ENCODE assay signal across 23 cellular contexts in the genomic region with DNA sequence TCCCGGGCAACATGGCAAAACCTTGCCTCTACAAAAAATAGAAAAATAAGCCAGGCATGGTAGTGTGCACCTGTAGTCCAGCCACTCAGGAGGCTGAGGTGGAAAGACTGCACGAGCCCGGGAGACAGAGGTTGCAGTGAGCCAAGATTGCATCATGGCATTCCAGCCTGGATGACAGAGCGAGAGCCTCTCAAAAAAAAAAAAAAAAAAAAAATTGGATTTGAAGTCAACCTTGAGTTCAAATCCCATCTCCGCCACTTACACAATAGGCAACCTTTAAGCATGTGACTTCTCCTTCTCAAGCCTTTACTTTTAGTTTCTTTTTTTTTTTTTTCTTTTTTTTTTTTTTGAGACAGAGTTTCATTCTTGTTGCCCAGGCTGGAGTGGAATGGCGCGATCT. TPM values are rescaled to one million over a fixed set of nuclear protein-coding genes. Genes with fewer than 3 reads are reported as not detected.
DNase-seq lines count a peak whose midpoint lies in the region; ATAC-seq, FAIRE-seq and TF ChIP-seq lines count a peak whose summit lies in the region.
"Had no signal": no experiment of that assay in that cellular context is flagged by ENCODE, and none has a peak within 500 bp of the region (broad histone marks: within the 10 kb centered on the region; RNA-seq: fewer than 3 reads in every experiment).

No MANE protein-coding gene starts in this region.

- in situ Hi-C loops in HepG2 (cut with HindIII; ENCODE audit: extremely low pct_ligation_motif_present, low pct_unique_long_range_greater_than_20kb): no loop called here

- ATAC-seq in HepG2: no peak
- ATAC-seq: CD8-positive, alpha-beta T cell; HCT116 had no signal

- TF ChIP-seq RAD21 in Ishikawa (IDR thresholded peaks at IDR 0.05; ENCODE audit: low read depth) (no peak), HepG2 (CRISPR knock-in tag; IDR thresholded peaks at IDR 0.05) (no peak)

- BruUV-seq in HepG2 (replicated peaks; lab: Mats Ljungman, UMichigan): no TSS peak

- TF ChIP-seq POLR2A in HepG2 (IDR thresholded peaks at IDR 0.05; ENCODE audit: insufficient read depth in 1 of 2, low read depth in 2 of 2, low read length in 2 of 2) (no peak), suprapubic skin (IDR thresholded peaks at IDR 0.05) (no peak)

- H3K27me3 ChIP-seq in HepG2 (ENCODE audit: control insufficient read depth in 1 of 2, insufficient read depth in 2 of 2, low read length in 2 of 2) (peaks cover 9 to 35% of the 10 kb centered on the region in 2 experiments; a peak in 4 of 5 replicates), suprapubic skin (peaks cover 8% of the 10 kb centered on the region)
- H3K27me3 ChIP-seq: MG63 had no signal

- no peaks in the 10 kb centered on the region for H3K9me3 Mint-ChIP-seq in activated CD4-positive, alpha-beta T cell treated with anti-CD3 and anti-CD28 coated beads, Interleukin-2, amount 10 ng/mL, durations not matched to agents 7 days and 5 days
- H3K9me3 Mint-ChIP-seq: CD8-positive, alpha-beta T cell had no signal

- H3K4me1 ChIP-seq in HepG2 (ENCODE audit: insufficient read depth, low read length) (0 out of 2 replicates have a peak, but pooled peaks cover 13% of the 10 kb centered on the region), suprapubic skin (no peaks in the 10 kb centered on the region)

- WGBS in HepG2 (ENCODE audit: low lambda C conversion rate): 33% methylated on average over 7 of the region's 7 CpGs
- 80% methylated on average over 7 of the region's 7 CpGs for WGBS in suprapubic skin

- H3K4me3 Mint-ChIP-seq in activated CD4-positive, alpha-beta T cell treated with anti-CD3 and anti-CD28 coated beads, Interleukin-2, amount 10 ng/mL, durations not matched to agents 7 days and 5 days: no peak overlapping the region
- H3K4me3 Mint-ChIP-seq: CD8-positive, alpha-beta T cell had no signal

- no peaks in the 10 kb centered on the region for H3K36me3 Mint-ChIP-seq in activated CD4-positive, alpha-beta T cell treated with anti-CD3 and anti-CD28 coated beads, Interleukin-2, amount 10 ng/mL, durations not matched to agents 7 days and 5 days (ENCODE audit: low read depth)
- H3K36me3 Mint-ChIP-seq: CD8-positive, alpha-beta T cell had no signal

- no peak overlapping the region for H2AFZ ChIP-seq in HepG2 (ENCODE audit: low read length)

- H3K79me2 ChIP-seq in HepG2 (ENCODE audit: insufficient read depth, low read length): no peaks in the 10 kb centered on the region

- DNase-seq in ELR (ENCODE audit: low read depth) (peak; percentile 20), epithelial cell of esophagus (ENCODE audit: low read depth) (peak; percentile 45), HepG2 (ENCODE audit: low spot score) (peak; percentile 15), suprapubic skin (ENCODE audit: low spot score in 2 of 2) (no peak)
- DNase-seq in stimulated activated CD4-positive, alpha-beta T cell treated with anti-CD3 and anti-CD28 coated beads, Interleukin-15, amount 100 ng/mL, for 24 hours: no peak
- no peak for DNase-seq in activated CD4-positive, alpha-beta T cell treated with anti-CD3 and anti-CD28 coated beads, Interleukin-2, amount 10 ng/mL, durations not matched to agents 7 days and 5 days
- DNase-seq in activated CD4-positive, CD25-positive, alpha-beta regulatory T cell treated with anti-CD3 and anti-CD28 coated beads, Interleukin-2, amount 50 U/mL, for 72 hours: no peak
- DNase-seq: Calu3; CD8-positive, alpha-beta T cell; DMS53; Karpas-422; MG63; NCI-H1105 treated with DMSO at 0.1 percent for 48 hours; NCI-H187 treated with DMSO at 0.1 percent for 48 hours; NCI-H345; NCI-H524 treated with DMSO at 0.1 percent for 48 hours; RPMI8226; SHP77 treated with DMSO at 0.1 percent for 48 hours had no signal

- no peaks in the 10 kb centered on the region for H4K20me1 ChIP-seq in HepG2 (ENCODE audit: insufficient read depth, low read length)
- H4K20me1 ChIP-seq: BLaER1 treated with 17β-estradiol and CSF1 and Interleukin-3, amounts not matched to agents 10 nM and 100 nM had no signal

- POLR2A ChIA-PET in HepG2 (lab: Yijun Ruan, JAX): no interaction called here
- POLR2A ChIA-PET in activated CD4-positive, alpha-beta T cell treated with anti-CD3 and anti-CD28 coated beads, Interleukin-2, amount 10 ng/mL, durations not matched to agents 7 days and 5 days (lab: Charles Lee): no interaction called here

- no peak for FAIRE-seq in HepG2 (lab: Jason Lieb, UNC)

- H3K36me3 ChIP-seq in HepG2 (replicated peaks in 1 of 2; ENCODE audit: control insufficient read depth in 1 of 2, insufficient read depth in 2 of 2, low read length in 2 of 2) (no peaks in the 10 kb centered on the region), suprapubic skin (no peaks in the 10 kb centered on the region)
- H3K36me3 ChIP-seq: BLaER1 treated with 17β-estradiol and CSF1 and Interleukin-3, amounts not matched to agents 10 nM and 100 nM; MG63 had no signal

- intact Hi-C loops in HepG2 (cut with micrococcal nuclease; ENCODE audit: unreplicated experiment): no loop called here

- no peak overlapping the region for H3K27ac Mint-ChIP-seq in activated CD4-positive, alpha-beta T cell treated with anti-CD3 and anti-CD28 coated beads, Interleukin-2, amount 10 ng/mL, durations not matched to agents 7 days and 5 days
- H3K27ac Mint-ChIP-seq: CD8-positive, alpha-beta T cell had no signal

- H3K27me3 Mint-ChIP-seq in activated CD4-positive, alpha-beta T cell treated with anti-CD3 and anti-CD28 coated beads, Interleukin-2, amount 10 ng/mL, durations not matched to agents 7 days and 5 days: peaks cover 2% of the 10 kb centered on the region

- CTCF ChIA-PET in HepG2 (lab: Yijun Ruan, JAX; ENCODE audit: low intra/inter-chr PET ratio, low total read pairs): no interaction called here
- CTCF ChIA-PET in activated CD4-positive, alpha-beta T cell treated with anti-CD3 and anti-CD28 coated beads, Interleukin-2, amount 10 ng/mL, durations not matched to agents 7 days and 5 days (lab: Charles Lee): no interaction called here

- TF ChIP-seq CTCF in epithelial cell of esophagus (IDR thresholded peaks at IDR 0.05; ENCODE audit: insufficient read depth, low read depth, low read length, missing control alignments) (no peak), HepG2 (CRISPR knock-in tag; IDR thresholded peaks at IDR 0.05) (no peak), suprapubic skin (IDR thresholded peaks at IDR 0.05) (no peak)

- no peak overlapping the region for H3K27ac ChIP-seq in HepG2 (ENCODE audit: extremely low read length, insufficient read depth, low read length)
- H3K27ac ChIP-seq in suprapubic skin: no peak overlapping the region
- H3K27ac ChIP-seq: BLaER1 treated with 17β-estradiol and CSF1 and Interleukin-3, amounts not matched to agents 10 nM and 100 nM had no signal

- H3K9me3 ChIP-seq in HepG2 (ENCODE audit: low read length) (no peaks in the 10 kb centered on the region), suprapubic skin (no peaks in the 10 kb centered on the region)
- H3K9me3 ChIP-seq: BLaER1 treated with 17β-estradiol and CSF1 and Interleukin-3, amounts not matched to agents 10 nM and 100 nM; MG63; SK-N-SH had no signal

- no peak overlapping the region for H3K4me3 ChIP-seq in epithelial cell of esophagus (ENCODE audit: low read length)
- no peak overlapping the region for H3K4me3 ChIP-seq in HepG2 (replicated peaks in 1 of 3; ENCODE audit: insufficient read depth in 1 of 3, low read depth in 2 of 3, low read length in 3 of 3)
- H3K4me3 ChIP-seq in suprapubic skin: no peak overlapping the region
- H3K4me3 ChIP-seq: BLaER1 treated with 17β-estradiol and CSF1 and Interleukin-3, amounts not matched to agents 10 nM and 100 nM; MG63 had no signal

- TF ChIP-seq EP300 in Ishikawa (IDR thresholded peaks at IDR 0.05; ENCODE audit: borderline replicate concordance) (no peak), HepG2 (IDR thresholded peaks at IDR 0.05; ENCODE audit: low read depth in 2 of 2, low read length in 2 of 2) (no peak), HepG2 (CRISPR knock-in tag; IDR thresholded peaks at IDR 0.05; ENCODE audit: borderline replicate concordance) (no peak), suprapubic skin (IDR thresholded peaks at IDR 0.05) (no peak)

- no peak overlapping the region for H3K4me2 ChIP-seq in HepG2 (ENCODE audit: low read depth, low read length)
- H3K4me2 ChIP-seq: SK-N-SH had no signal

- peaks cover 34% of the 10 kb centered on the region for H3K4me1 Mint-ChIP-seq in activated CD4-positive, alpha-beta T cell treated with anti-CD3 and anti-CD28 coated beads, Interleukin-2, amount 10 ng/mL, durations not matched to agents 7 days and 5 days

- no peak overlapping the region for H3K9ac ChIP-seq in HepG2 (ENCODE audit: insufficient read depth, low read depth, low read length)
- H3K9ac ChIP-seq: BLaER1 treated with 17β-estradiol and CSF1 and Interleukin-3, amounts not matched to agents 10 nM and 100 nM; SK-N-SH had no signal

RNA-seq across cellular contexts. Expression of gene KASH5, which starts 12.0 kb away (rescaled TPM):
- total RNA-seq in HepG2 (2016; rRNA removed; fragmentation: Illumina TruSeq; extraction: Trizol) (not detected in 2 replicates), suprapubic skin (not detected)
- not detected in 2 replicates for total RNA-seq in HepG2 (2016; cell fraction: cytosol; rRNA removed; fragmentation: Illumina TruSeq; extraction: Trizol; ENCODE audit: low read depth)
- not detected in 2 replicates for total RNA-seq in HepG2 (2016; cell fraction: insoluble cytoplasmic fraction; rRNA removed; fragmentation: Illumina TruSeq; extraction: Trizol)
- total RNA-seq in HepG2 (2016; cell fraction: membrane; rRNA removed; fragmentation: Illumina TruSeq; extraction: Trizol): not detected in 2 replicates
- not detected in 2 replicates for total RNA-seq in HepG2 (2016; cell fraction: nucleus; rRNA removed; fragmentation: Illumina TruSeq; extraction: Trizol)
- not detected in 2 replicates for polyA plus RNA-seq in HepG2 (2011; rRNA removed)
- not detected in 2 replicates for polyA plus RNA-seq in HepG2 (2011; cell fraction: cytosol; rRNA removed)
- polyA plus RNA-seq in HepG2 (2011; cell fraction: nucleus; rRNA removed): not detected in 2 replicates
- not detected in 2 replicates for polyA plus RNA-seq in HepG2 (2012)
- polyA plus RNA-seq in HepG2 (2016; cell fraction: cytosol; fragmentation: Illumina TruSeq; extraction: Trizol; ENCODE audit: low read depth): not detected in 2 replicates
- polyA plus RNA-seq in HepG2 (2016; cell fraction: insoluble cytoplasmic fraction; fragmentation: Illumina TruSeq; extraction: Trizol; ENCODE audit: low read depth): not detected in 2 replicates
- not detected in 2 replicates for polyA plus RNA-seq in HepG2 (2016; cell fraction: membrane; fragmentation: Illumina TruSeq; extraction: Trizol; ENCODE audit: low read depth)
- not detected in 2 replicates for polyA plus RNA-seq in HepG2 (2016; cell fraction: nucleus; fragmentation: Illumina TruSeq; extraction: Trizol; ENCODE audit: insufficient read depth, low read depth)
- polyA minus RNA-seq in HepG2 (2011; rRNA and poly(A)+ RNA removed; ENCODE audit: low replicate concordance): not detected in 2 replicates
- not detected in 2 replicates for polyA minus RNA-seq in HepG2 (2011; cell fraction: cytosol; rRNA and poly(A)+ RNA removed)
- polyA minus RNA-seq in HepG2 (2011; cell fraction: nucleus; rRNA and poly(A)+ RNA removed): not detected in 2 replicates
- under 1 TPM; 0.45 to 0.85 TPM for total RNA-seq in activated CD4-positive, alpha-beta T cell treated with anti-CD3 and anti-CD28 coated beads, Interleukin-2, amount 10 ng/mL, durations not matched to agents 7 days and 5 days
- total RNA-seq: Calu3; CD8-positive, alpha-beta T cell had no signal

RNA-seq across cellular contexts. Expression of gene PTH2, which starts 23.2 kb away (rescaled TPM):
- total RNA-seq in HepG2 (2016; rRNA removed; fragmentation: Illumina TruSeq; extraction: Trizol) (not detected in 2 replicates), suprapubic skin (not detected)
- total RNA-seq in HepG2 (2016; cell fraction: cytosol; rRNA removed; fragmentation: Illumina TruSeq; extraction: Trizol; ENCODE audit: low read depth): not detected in 2 replicates
- not detected in 2 replicates for total RNA-seq in HepG2 (2016; cell fraction: insoluble cytoplasmic fraction; rRNA removed; fragmentation: Illumina TruSeq; extraction: Trizol)
- not detected in 2 replicates for total RNA-seq in HepG2 (2016; cell fraction: membrane; rRNA removed; fragmentation: Illumina TruSeq; extraction: Trizol)
- total RNA-seq in HepG2 (2016; cell fraction: nucleus; rRNA removed; fragmentation: Illumina TruSeq; extraction: Trizol): not detected in 2 replicates
- not detected in 2 replicates for polyA plus RNA-seq in HepG2 (2011; rRNA removed)
- polyA plus RNA-seq in HepG2 (2011; cell fraction: cytosol; rRNA removed): not detected in 2 replicates
- not detected in 2 replicates for polyA plus RNA-seq in HepG2 (2011; cell fraction: nucleus; rRNA removed)
- polyA plus RNA-seq in HepG2 (2012): not detected in 2 replicates
- not detected in 2 replicates for polyA plus RNA-seq in HepG2 (2016; cell fraction: cytosol; fragmentation: Illumina TruSeq; extraction: Trizol; ENCODE audit: low read depth)
- polyA plus RNA-seq in HepG2 (2016; cell fraction: insoluble cytoplasmic fraction; fragmentation: Illumina TruSeq; extraction: Trizol; ENCODE audit: low read depth): not detected in 2 replicates
- not detected in 2 replicates for polyA plus RNA-seq in HepG2 (2016; cell fraction: membrane; fragmentation: Illumina TruSeq; extraction: Trizol; ENCODE audit: low read depth)
- polyA plus RNA-seq in HepG2 (2016; cell fraction: nucleus; fragmentation: Illumina TruSeq; extraction: Trizol; ENCODE audit: insufficient read depth, low read depth): not detected in 2 replicates
- polyA minus RNA-seq in HepG2 (2011; rRNA and poly(A)+ RNA removed; ENCODE audit: low replicate concordance): not detected in 2 replicates
- not detected in 2 replicates for polyA minus RNA-seq in HepG2 (2011; cell fraction: cytosol; rRNA and poly(A)+ RNA removed)
- polyA minus RNA-seq in HepG2 (2011; cell fraction: nucleus; rRNA and poly(A)+ RNA removed): not detected in 2 replicates
- total RNA-seq in activated CD4-positive, alpha-beta T cell treated with anti-CD3 and anti-CD28 coated beads, Interleukin-2, amount 10 ng/mL, durations not matched to agents 7 days and 5 days: 1 to 10 TPM in 1 of 2 experiments, under 1 TPM in 1; 0.52 to 1.2 TPM
- total RNA-seq: A673; Calu3; CD8-positive, alpha-beta T cell had no signal
- polyA plus RNA-seq: SK-N-SH had no signal

RNA-seq across cellular contexts. Expression of gene GFY, which starts 25.2 kb away (rescaled TPM):
- total RNA-seq in HepG2 (2016; rRNA removed; fragmentation: Illumina TruSeq; extraction: Trizol): not detected in 2 replicates
- not detected in 2 replicates for total RNA-seq in HepG2 (2016; cell fraction: cytosol; rRNA removed; fragmentation: Illumina TruSeq; extraction: Trizol; ENCODE audit: low read depth)
- total RNA-seq in HepG2 (2016; cell fraction: insoluble cytoplasmic fraction; rRNA removed; fragmentation: Illumina TruSeq; extraction: Trizol): not detected in 2 replicates
- not detected in 2 replicates for total RNA-seq in HepG2 (2016; cell fraction: membrane; rRNA removed; fragmentation: Illumina TruSeq; extraction: Trizol)
- total RNA-seq in HepG2 (2016; cell fraction: nucleus; rRNA removed; fragmentation: Illumina TruSeq; extraction: Trizol): not detected in 2 replicates
- polyA plus RNA-seq in HepG2 (2011; rRNA removed): not detected in 2 replicates
- polyA plus RNA-seq in HepG2 (2011; cell fraction: cytosol; rRNA removed): not detected in 2 replicates
- polyA plus RNA-seq in HepG2 (2011; cell fraction: nucleus; rRNA removed): not detected in 2 replicates
- not detected in 2 replicates for polyA plus RNA-seq in HepG2 (2012)
- not detected in 2 replicates for polyA plus RNA-seq in HepG2 (2016; cell fraction: cytosol; fragmentation: Illumina TruSeq; extraction: Trizol; ENCODE audit: low read depth)
- polyA plus RNA-seq in HepG2 (2016; cell fraction: insoluble cytoplasmic fraction; fragmentation: Illumina TruSeq; extraction: Trizol; ENCODE audit: low read depth): not detected in 2 replicates
- polyA plus RNA-seq in HepG2 (2016; cell fraction: membrane; fragmentation: Illumina TruSeq; extraction: Trizol; ENCODE audit: low read depth): not detected in 2 replicates
- not detected in 2 replicates for polyA plus RNA-seq in HepG2 (2016; cell fraction: nucleus; fragmentation: Illumina TruSeq; extraction: Trizol; ENCODE audit: insufficient read depth, low read depth)
- polyA minus RNA-seq in HepG2 (2011; rRNA and poly(A)+ RNA removed; ENCODE audit: low replicate concordance): not detected in 2 replicates
- polyA minus RNA-seq in HepG2 (2011; cell fraction: cytosol; rRNA and poly(A)+ RNA removed): not detected in 2 replicates
- not detected in 2 replicates for polyA minus RNA-seq in HepG2 (2011; cell fraction: nucleus; rRNA and poly(A)+ RNA removed)
- not detected for total RNA-seq in suprapubic skin
- not detected for total RNA-seq in activated CD4-positive, alpha-beta T cell treated with anti-CD3 and anti-CD28 coated beads, Interleukin-2, amount 10 ng/mL, durations not matched to agents 7 days and 5 days
- total RNA-seq: A673; Calu3; CD8-positive, alpha-beta T cell had no signal
- polyA plus RNA-seq: SK-N-SH had no signal

RNA-seq across cellular contexts. Expression of gene DKKL1, which starts 36.4 kb away (rescaled TPM):
- total RNA-seq in HepG2 (2016; rRNA removed; fragmentation: Illumina TruSeq; extraction: Trizol) (0.31 TPM in 1 of 2 replicates, not detected in the other), suprapubic skin (not detected)
- not detected in 2 replicates for total RNA-seq in HepG2 (2016; cell fraction: cytosol; rRNA removed; fragmentation: Illumina TruSeq; extraction: Trizol; ENCODE audit: low read depth)
- 0.17 TPM in 1 of 2 replicates, not detected in the other for total RNA-seq in HepG2 (2016; cell fraction: insoluble cytoplasmic fraction; rRNA removed; fragmentation: Illumina TruSeq; extraction: Trizol)
- not detected in 2 replicates for total RNA-seq in HepG2 (2016; cell fraction: membrane; rRNA removed; fragmentation: Illumina TruSeq; extraction: Trizol)
- not detected in 2 replicates for total RNA-seq in HepG2 (2016; cell fraction: nucleus; rRNA removed; fragmentation: Illumina TruSeq; extraction: Trizol)
- polyA plus RNA-seq in HepG2 (2011; rRNA removed): 0.30 and 0.33 TPM in 2 replicates
- 0.13 and 0.24 TPM in 2 replicates for polyA plus RNA-seq in HepG2 (2011; cell fraction: cytosol; rRNA removed)
- polyA plus RNA-seq in HepG2 (2011; cell fraction: nucleus; rRNA removed): 0.16 and 0.45 TPM in 2 replicates
- 0.29 TPM in 1 of 2 replicates, not detected in the other for polyA plus RNA-seq in HepG2 (2012)
- polyA plus RNA-seq in HepG2 (2016; cell fraction: cytosol; fragmentation: Illumina TruSeq; extraction: Trizol; ENCODE audit: low read depth): not detected in 2 replicates
- polyA plus RNA-seq in HepG2 (2016; cell fraction: insoluble cytoplasmic fraction; fragmentation: Illumina TruSeq; extraction: Trizol; ENCODE audit: low read depth): not detected in 2 replicates
- not detected in 2 replicates for polyA plus RNA-seq in HepG2 (2016; cell fraction: membrane; fragmentation: Illumina TruSeq; extraction: Trizol; ENCODE audit: low read depth)
- polyA plus RNA-seq in HepG2 (2016; cell fraction: nucleus; fragmentation: Illumina TruSeq; extraction: Trizol; ENCODE audit: insufficient read depth, low read depth): 1.0 TPM in 1 of 2 replicates, not detected in the other
- polyA minus RNA-seq in HepG2 (2011; rRNA and poly(A)+ RNA removed; ENCODE audit: low replicate concordance): not detected in 2 replicates
- not detected in 2 replicates for polyA minus RNA-seq in HepG2 (2011; cell fraction: cytosol; rRNA and poly(A)+ RNA removed)
- polyA minus RNA-seq in HepG2 (2011; cell fraction: nucleus; rRNA and poly(A)+ RNA removed): not detected in 2 replicates
- total RNA-seq in activated CD4-positive, alpha-beta T cell treated with anti-CD3 and anti-CD28 coated beads, Interleukin-2, amount 10 ng/mL, durations not matched to agents 7 days and 5 days: not detected
- total RNA-seq: Calu3; CD8-positive, alpha-beta T cell had no signal

RNA-seq across cellular contexts. Expression of gene TEAD2, which starts 37.8 kb away (rescaled TPM):
- total RNA-seq in HepG2 (2016; rRNA removed; fragmentation: Illumina TruSeq; extraction: Trizol) (12.1 and 12.5 TPM in 2 replicates), suprapubic skin (10 to 100 TPM; 10.6 to 15.4 (median 13.2) TPM)
- total RNA-seq in HepG2 (2016; cell fraction: cytosol; rRNA removed; fragmentation: Illumina TruSeq; extraction: Trizol; ENCODE audit: low read depth): 11.8 and 12.3 TPM in 2 replicates
- total RNA-seq in HepG2 (2016; cell fraction: insoluble cytoplasmic fraction; rRNA removed; fragmentation: Illumina TruSeq; extraction: Trizol): 9.2 and 11.2 TPM in 2 replicates
- total RNA-seq in HepG2 (2016; cell fraction: membrane; rRNA removed; fragmentation: Illumina TruSeq; extraction: Trizol): 23.3 and 24.4 TPM in 2 replicates
- total RNA-seq in HepG2 (2016; cell fraction: nucleus; rRNA removed; fragmentation: Illumina TruSeq; extraction: Trizol): 7.1 and 8.2 TPM in 2 replicates
- polyA plus RNA-seq in HepG2 (2011; rRNA removed): 10.4 and 10.8 TPM in 2 replicates
- 9.2 and 9.3 TPM in 2 replicates for polyA plus RNA-seq in HepG2 (2011; cell fraction: cytosol; rRNA removed)
- polyA plus RNA-seq in HepG2 (2011; cell fraction: nucleus; rRNA removed): 10.2 and 11.2 TPM in 2 replicates
- polyA plus RNA-seq in HepG2 (2012): 7.3 and 7.6 TPM in 2 replicates
- polyA plus RNA-seq in HepG2 (2016; cell fraction: cytosol; fragmentation: Illumina TruSeq; extraction: Trizol; ENCODE audit: low read depth): 15.6 and 17.1 TPM in 2 replicates
- 12.6 and 13.8 TPM in 2 replicates for polyA plus RNA-seq in HepG2 (2016; cell fraction: insoluble cytoplasmic fraction; fragmentation: Illumina TruSeq; extraction: Trizol; ENCODE audit: low read depth)
- 23.9 and 26.3 TPM in 2 replicates for polyA plus RNA-seq in HepG2 (2016; cell fraction: membrane; fragmentation: Illumina TruSeq; extraction: Trizol; ENCODE audit: low read depth)
- 13.0 and 14.8 TPM in 2 replicates for polyA plus RNA-seq in HepG2 (2016; cell fraction: nucleus; fragmentation: Illumina TruSeq; extraction: Trizol; ENCODE audit: insufficient read depth, low read depth)
- polyA minus RNA-seq in HepG2 (2011; rRNA and poly(A)+ RNA removed; ENCODE audit: low replicate concordance): 22.0 and 36.3 TPM in 2 replicates
- polyA minus RNA-seq in HepG2 (2011; cell fraction: cytosol; rRNA and poly(A)+ RNA removed): 4.6 and 8.0 TPM in 2 replicates
- polyA minus RNA-seq in HepG2 (2011; cell fraction: nucleus; rRNA and poly(A)+ RNA removed): 5.3 and 5.8 TPM in 2 replicates
- total RNA-seq in activated CD4-positive, alpha-beta T cell treated with anti-CD3 and anti-CD28 coated beads, Interleukin-2, amount 10 ng/mL, durations not matched to agents 7 days and 5 days: not detected
- total RNA-seq: CD8-positive, alpha-beta T cell had no signal

Comparison
In these comparisons a context has a peak if more than half of its experiments do, and no peak if none do; other contexts are left out.
1. DNase-seq: peak in ELR (single experiment), epithelial cell of esophagus (single experiment) and HepG2 (single experiment); none in stimulated activated CD4-positive, alpha-beta T cell treated with anti-CD3 and anti-CD28 coated beads, Interleukin-15, amount 100 ng/mL, for 24 hours (single experiment), suprapubic skin (0 of 2), activated CD4-positive, alpha-beta T cell treated with anti-CD3 and anti-CD28 coated beads, Interleukin-2, amount 10 ng/mL, durations not matched to agents 7 days and 5 days (single experiment) and activated CD4-positive, CD25-positive, alpha-beta regulatory T cell treated with anti-CD3 and anti-CD28 coated beads, Interleukin-2, amount 50 U/mL, for 72 hours (single experiment).